ENCODE assay signal across 8 cellular contexts in the genomic region with DNA sequence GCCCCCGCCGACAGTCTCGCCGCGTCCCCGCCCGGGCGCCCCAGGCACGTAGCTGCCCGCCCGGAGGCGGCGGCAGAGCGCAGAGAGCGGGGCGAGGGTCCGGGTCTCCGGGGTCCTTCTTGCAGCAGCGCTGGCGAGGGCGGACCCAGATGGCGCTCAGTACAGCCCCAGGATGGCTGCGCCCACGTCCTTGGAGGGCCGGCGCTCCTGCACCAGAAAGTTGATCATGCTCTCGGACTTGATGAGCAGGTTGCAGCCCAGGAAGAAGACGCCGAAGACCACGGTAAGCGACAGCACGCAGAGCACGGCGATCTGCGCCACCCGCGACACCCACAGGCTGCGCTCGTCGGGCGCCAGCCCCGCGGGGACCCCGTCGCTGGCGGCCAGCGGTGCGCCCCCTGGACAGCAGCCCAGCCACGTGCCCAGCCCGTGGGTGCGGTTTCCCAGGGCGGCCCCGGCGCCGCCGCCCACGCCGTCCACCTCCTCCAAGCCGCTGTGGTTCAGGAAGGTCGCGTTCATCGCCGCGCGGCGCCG. TPM values are rescaled to one million over a fixed set of nuclear protein-coding genes. Genes with fewer than 3 reads are reported as not detected.
DNase-seq lines count a peak whose midpoint lies in the region; TF ChIP-seq lines count a peak whose summit lies in the region.

No MANE protein-coding gene starts in this region.

- H3K4me1 ChIP-seq in colonic mucosa (peaks cover 12% of the 10 kb centered on the region), muscle layer of colon (ENCODE audit: insufficient read depth, low read length) (peaks cover 7% of the 10 kb centered on the region)

- peaks cover 46% of the 10 kb centered on the region for H3K27me3 Mint-ChIP-seq in HFFc6 (ENCODE audit: insufficient read depth)

- no peak for TF ChIP-seq CTCF in colonic mucosa (IDR thresholded peaks at IDR 0.05)
- TF ChIP-seq CTCF in HFFc6 (IDR thresholded peaks at IDR 0.05) = no peak

- H3K27ac Mint-ChIP-seq in HFFc6 = no peak overlapping the region

- H3K36me3 ChIP-seq in colonic mucosa = no peaks in the 10 kb centered on the region
- H3K36me3 ChIP-seq in muscle layer of colon (ENCODE audit: insufficient read depth, low read length) = no peaks in the 10 kb centered on the region

- H3K27me3 ChIP-seq in colonic mucosa (peaks cover 32% of the 10 kb centered on the region), muscle layer of colon (ENCODE audit: control insufficient read depth in 1 of 2, insufficient read depth in 2 of 2, low read length in 2 of 2) (peaks cover 23 to 37% of the 10 kb centered on the region in 2 donors)

- no peaks in the 10 kb centered on the region for H3K9me3 Mint-ChIP-seq in HFFc6

- peak overlapping the region in 1 of 2 donors; percentile 43 for H3K9ac ChIP-seq in colonic mucosa (ENCODE audit: low read depth in 2 of 2, low read length in 2 of 2)
- H3K9ac ChIP-seq in muscle layer of colon (ENCODE audit: low read length) = no peak overlapping the region

- DNase-seq in COLO668 (lab: John Stamatoyannopoulos, UW; ENCODE audit: unreplicated experiment) = peak; percentile 44
- DNase-seq in NCI-H69 (lab: John Stamatoyannopoulos, UW) = peak; percentile 68
- no peak for DNase-seq in colonic mucosa
- DNase-seq in cerebellar nuclear complex (lab: John Stamatoyannopoulos, UW) = no peak
- no peak for DNase-seq in midbrain (lab: John Stamatoyannopoulos, UW)
- DNase-seq in HFFc6 = no peak
- no peak for DNase-seq in NCI-H1048 (lab: John Stamatoyannopoulos, UW)

- H3K36me3 Mint-ChIP-seq in HFFc6 (ENCODE audit: low read depth) = 0 out of 2 replicates have a peak, but pooled peaks cover under 1% of the 10 kb centered on the region

- H3K4me1 Mint-ChIP-seq in HFFc6 (ENCODE audit: low read depth) = peaks cover 11% of the 10 kb centered on the region; the same call in 1 of the 2 replicates

- H3K9me3 ChIP-seq in colonic mucosa = no peaks in the 10 kb centered on the region
- H3K9me3 ChIP-seq in muscle layer of colon (ENCODE audit: low read length) = no peaks in the 10 kb centered on the region

- intact Hi-C loops in colonic mucosa (cut with DNase I) = no loop called here

- H3K4me3 ChIP-seq in colonic mucosa = peak overlapping the region; percentile 43
- peak overlapping the region; percentile 43 to 54 for H3K4me3 ChIP-seq in muscle layer of colon (ENCODE audit: low read depth in 1 of 2, low read length in 2 of 2)

- H3K4me3 Mint-ChIP-seq in HFFc6 = no peak overlapping the region; the same call in 1 of the 2 replicates

- H3K27ac ChIP-seq in colonic mucosa (no peak overlapping the region), muscle layer of colon (ENCODE audit: low read depth, low read length) (no peak overlapping the region)

RNA-seq across cellular contexts. Expression of gene RPRML, which starts 0.5 kb away (rescaled TPM):
- total RNA-seq in colonic mucosa = not detected
- not detected for total RNA-seq in HFFc6 (2021; fragmentation: NEBNext Ultra II Directional; extraction: Animal tissue kit (Norgen Biotek cat#: 25700))

RNA-seq across cellular contexts. Expression of gene GOSR2, which starts 55.6 kb away (rescaled TPM):
- 10 to 100 TPM; 36.5 to 39.4 TPM for total RNA-seq in colonic mucosa
- total RNA-seq in HFFc6 (2021; fragmentation: NEBNext Ultra II Directional; extraction: Animal tissue kit (Norgen Biotek cat#: 25700)) = 10 to 100 TPM; 63.6 to 75.9 (median 66.3) TPM

Comparison
In these comparisons a context has a peak if more than half of its experiments do, and no peak if none do; other contexts are left out.
1. DNase-seq: peak in COLO668 (single experiment) and NCI-H69 (single experiment); none in colonic mucosa (single experiment), cerebellar nuclear complex (0 of 2), midbrain (single experiment), HFFc6 (single experiment) and NCI-H1048 (single experiment).